In the genomic region with DNA sequence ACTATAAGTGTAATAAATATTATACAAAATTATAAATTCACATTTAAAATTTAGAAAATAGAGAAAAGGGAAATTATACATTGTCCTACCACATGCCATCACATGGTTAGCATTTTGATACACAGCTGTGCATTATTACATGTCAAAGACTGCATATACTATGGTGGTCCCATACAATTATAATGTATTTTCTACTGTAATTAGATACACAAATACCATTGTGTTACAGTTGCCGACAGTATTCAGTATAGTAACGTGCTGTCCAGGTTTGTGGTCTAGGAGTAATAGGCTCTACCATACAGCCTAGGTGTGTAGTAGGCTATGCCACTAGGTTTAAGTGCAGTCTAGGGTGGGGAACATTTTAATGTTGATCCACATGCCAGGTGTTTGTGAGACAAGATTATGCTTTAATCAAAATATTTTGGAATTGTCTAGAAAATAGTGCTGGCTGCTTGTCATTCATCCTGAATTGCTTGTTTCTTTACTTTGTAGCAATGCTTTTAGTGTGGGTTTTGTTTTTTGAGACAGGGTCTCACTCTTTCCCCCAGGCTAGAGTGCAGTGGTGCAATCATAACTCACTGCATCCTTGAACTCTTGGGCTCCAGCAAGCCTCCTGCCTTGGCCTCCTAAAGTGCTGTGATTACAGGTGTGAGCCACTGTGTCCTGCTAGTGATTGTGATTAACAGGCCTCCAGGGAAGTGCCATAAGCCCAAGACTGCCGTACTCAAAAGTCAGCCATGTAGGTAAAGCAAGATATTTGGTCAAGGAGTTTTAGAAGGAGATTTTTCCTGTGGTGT, we compare ENCODE assay signal across 1 cellular context.
TF ChIP-seq lines count a peak whose summit lies in the region.

No MANE protein-coding gene starts in this region.

TF ChIP-seq in HepG2, 621 proteins besides CTCF, POLR2A, EP300 and RAD21:
- TF ChIP-seq ZNF274 (CRISPR knock-in tag; IDR thresholded peaks at IDR 0.05) (no peak), AGO2 (optimal IDR thresholded peaks at IDR 0.05; ENCODE audit: low read depth, low read length) (peak; percentile 62), POLR2G (IDR thresholded peaks at IDR 0.05; ENCODE audit: low read depth, low read length) (peak; percentile 17; the same call in 1 of the 2 replicates), NBN (conservative IDR thresholded peaks at IDR 0.05) (no peak), ZNF770 (CRISPR knock-in tag; IDR thresholded peaks at IDR 0.05) (peak; percentile 88), BCL6 (CRISPR knock-in tag; IDR thresholded peaks at IDR 0.05) (no peak), AKAP8 (CRISPR knock-in tag; IDR thresholded peaks at IDR 0.05) (peak; percentile 2; the same call in 1 of the 2 replicates)
- TF ChIP-seq, protein P1, sequence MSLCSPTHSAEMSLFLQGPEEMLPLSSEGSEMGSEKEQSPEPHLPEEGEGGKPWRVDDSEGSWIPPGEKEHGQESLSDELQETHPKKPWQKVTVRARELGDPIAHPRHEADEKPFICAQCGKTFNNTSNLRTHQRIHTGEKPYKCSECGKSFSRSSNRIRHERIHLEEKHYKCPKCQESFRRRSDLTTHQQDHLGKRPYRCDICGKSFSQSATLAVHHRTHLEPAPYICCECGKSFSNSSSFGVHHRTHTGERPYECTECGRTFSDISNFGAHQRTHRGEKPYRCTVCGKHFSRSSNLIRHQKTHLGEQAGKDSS (CRISPR knock-in tag; IDR thresholded peaks at IDR 0.05; ENCODE audit: borderline replicate concordance, low read depth), result no peak
